In the genomic region with DNA sequence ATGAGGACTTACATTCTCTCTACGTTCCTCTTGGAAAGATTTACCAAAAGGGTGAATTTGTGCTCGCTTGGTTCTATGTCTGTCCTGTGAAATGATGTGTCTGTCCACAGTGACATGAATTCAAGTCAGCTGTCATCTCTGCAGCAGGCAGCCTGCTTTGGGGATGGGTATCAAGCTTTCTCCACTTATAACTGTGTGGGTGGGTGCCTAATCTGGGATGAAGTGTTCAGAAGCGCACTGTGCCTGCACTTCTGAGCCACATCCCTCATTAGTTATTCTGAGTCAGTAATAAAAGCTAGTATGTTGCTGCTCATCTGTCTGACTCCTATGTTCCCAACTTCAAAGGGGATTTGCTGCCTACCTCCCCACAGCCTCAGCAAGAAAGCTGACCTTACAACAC, we compare ENCODE assay signal across 1 cellular context.
TF ChIP-seq lines count a peak whose summit lies in the region.

No MANE protein-coding gene starts in this region.

TF ChIP-seq in SK-N-SH treated with all-trans-retinoic acid at 6 μM for 48 hours, 23 proteins besides CTCF, POLR2A, EP300 and RAD21 (continued from another document):
- no peak for TF ChIP-seq PATZ1 (CRISPR knock-in tag; IDR thresholded peaks at IDR 0.05; ENCODE audit: borderline replicate concordance)
- no peak for TF ChIP-seq ZNF70 (CRISPR knock-in tag; IDR thresholded peaks at IDR 0.05)
